In the genomic region with DNA sequence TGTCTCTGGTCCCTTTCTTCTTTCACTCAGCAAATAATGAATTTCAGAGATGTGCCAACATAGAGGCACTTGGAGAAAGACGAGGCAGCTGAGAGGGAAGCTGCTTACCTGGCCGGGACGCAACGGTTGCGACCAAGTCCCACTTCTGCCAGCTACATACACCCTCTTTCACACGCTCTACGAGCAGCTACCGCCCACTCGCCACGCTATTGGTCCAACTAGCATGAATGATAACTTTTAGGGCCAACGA, we compare ENCODE assay signal across 1 cellular context.
TF ChIP-seq lines count a peak whose summit lies in the region.

No MANE protein-coding gene starts in this region.

TF ChIP-seq in H1, 55 proteins besides CTCF, POLR2A, EP300 and RAD21:
- TF ChIP-seq RFX5 (IDR thresholded peaks at IDR 0.05; ENCODE audit: borderline replicate concordance, low read depth, low read length) (no peak), SIN3A (conservative IDR thresholded peaks at IDR 0.05 in 1 of 2, IDR thresholded peaks at IDR 0.05 in 1 of 2; ENCODE audit: low read depth in 1 of 2, low read length in 2 of 2) (peak in 1 of 2 experiments; percentile 67; a peak in 2 of 4 replicates), SP2 (IDR thresholded peaks at IDR 0.05; ENCODE audit: low read length) (peak; percentile 63), CREB1 (IDR thresholded peaks at IDR 0.05) (peak; percentile 59; the same call in 1 of the 2 replicates), SP1 (IDR thresholded peaks at IDR 0.05; ENCODE audit: low read depth, low read length) (peak; percentile 99), TBP (IDR thresholded peaks at IDR 0.05; ENCODE audit: low read depth, low read length) (peak; percentile 64), KDM4A (IDR thresholded peaks at IDR 0.05; ENCODE audit: low read depth, low read length, severe bottlenecking) (peak; percentile 63), HDAC6 (IDR thresholded peaks at IDR 0.05; ENCODE audit: low read depth, low read length) (no peak), CEBPB (IDR thresholded peaks at IDR 0.05; ENCODE audit: low read depth, low read length) (no peak), TAF1 (IDR thresholded peaks at IDR 0.05; ENCODE audit: low read depth, low read length) (peak; percentile 86), POLR2AphosphoS5 (IDR thresholded peaks at IDR 0.05; ENCODE audit: low read depth, low read length) (peak; percentile 90), TAF7 (optimal IDR thresholded peaks at IDR 0.05; ENCODE audit: borderline replicate concordance, low read depth, low read length) (peak; percentile 10), CHD2 (IDR thresholded peaks at IDR 0.05; ENCODE audit: low read length) (peak; percentile 89)
